Comparison of ENCODE assay signal across 1 cellular context in the genomic region with DNA sequence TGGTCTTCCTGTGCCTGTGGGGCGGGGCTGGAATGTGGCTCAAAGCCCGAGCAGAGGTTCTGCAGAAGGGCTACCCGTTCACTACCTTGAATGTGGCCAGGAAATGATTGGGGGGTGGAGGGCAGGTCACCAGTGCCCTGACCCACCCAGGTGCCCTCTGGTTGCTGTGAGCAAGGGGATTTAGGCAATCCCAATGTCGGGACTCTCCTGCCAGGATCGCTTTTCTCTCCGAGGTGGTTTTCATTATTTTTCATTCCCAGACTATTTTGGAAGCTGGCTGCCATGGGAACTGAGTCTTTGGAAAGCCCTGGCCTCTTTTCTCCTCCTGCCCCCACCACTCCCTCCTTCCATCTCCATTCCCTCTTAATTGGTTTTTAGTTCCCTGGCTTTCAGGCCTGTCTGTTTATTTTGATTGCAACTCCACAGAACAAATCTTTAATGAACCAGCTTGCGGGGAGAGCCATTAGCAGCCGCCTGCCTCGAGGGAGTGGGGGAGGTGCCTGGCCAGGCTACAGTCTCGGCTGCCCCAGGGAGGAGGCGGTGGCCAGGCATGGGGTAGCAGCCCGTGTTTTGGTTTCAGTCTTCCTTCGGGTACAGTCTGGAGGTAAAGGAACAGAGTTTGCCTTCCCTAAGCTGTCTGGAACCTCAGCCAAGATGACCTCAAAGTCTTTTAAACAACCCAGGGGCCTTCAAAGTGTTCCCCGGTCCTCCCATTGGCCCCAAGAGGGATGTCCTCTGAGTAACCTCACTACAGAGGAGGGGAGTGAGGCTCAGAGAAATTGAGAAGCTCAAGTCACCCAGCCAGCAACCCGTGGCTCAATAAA.
TF ChIP-seq lines count a peak whose summit lies in the region.

No MANE protein-coding gene starts in this region.

TF ChIP-seq in HepG2, 621 proteins besides CTCF, POLR2A, EP300 and RAD21 (continued from another document and continues in another):
- TF ChIP-seq, protein P1, sequence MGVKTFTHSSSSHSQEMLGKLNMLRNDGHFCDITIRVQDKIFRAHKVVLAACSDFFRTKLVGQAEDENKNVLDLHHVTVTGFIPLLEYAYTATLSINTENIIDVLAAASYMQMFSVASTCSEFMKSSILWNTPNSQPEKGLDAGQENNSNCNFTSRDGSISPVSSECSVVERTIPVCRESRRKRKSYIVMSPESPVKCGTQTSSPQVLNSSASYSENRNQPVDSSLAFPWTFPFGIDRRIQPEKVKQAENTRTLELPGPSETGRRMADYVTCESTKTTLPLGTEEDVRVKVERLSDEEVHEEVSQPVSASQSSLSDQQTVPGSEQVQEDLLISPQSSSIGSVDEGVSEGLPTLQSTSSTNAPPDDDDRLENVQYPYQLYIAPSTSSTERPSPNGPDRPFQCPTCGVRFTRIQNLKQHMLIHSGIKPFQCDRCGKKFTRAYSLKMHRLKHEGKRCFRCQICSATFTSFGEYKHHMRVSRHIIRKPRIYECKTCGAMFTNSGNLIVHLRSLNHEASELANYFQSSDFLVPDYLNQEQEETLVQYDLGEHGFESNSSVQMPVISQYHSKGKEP (CRISPR knock-in tag; IDR thresholded peaks at IDR 0.05), result no peak
- TF ChIP-seq, protein P2, sequence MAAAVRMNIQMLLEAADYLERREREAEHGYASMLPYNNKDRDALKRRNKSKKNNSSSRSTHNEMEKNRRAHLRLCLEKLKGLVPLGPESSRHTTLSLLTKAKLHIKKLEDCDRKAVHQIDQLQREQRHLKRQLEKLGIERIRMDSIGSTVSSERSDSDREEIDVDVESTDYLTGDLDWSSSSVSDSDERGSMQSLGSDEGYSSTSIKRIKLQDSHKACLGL (CRISPR knock-in tag; IDR thresholded peaks at IDR 0.05), result no peak
- TF ChIP-seq NFATC3 (CRISPR knock-in tag; IDR thresholded peaks at IDR 0.05) (no peak), ZNF724P (CRISPR knock-in tag; IDR thresholded peaks at IDR 0.05; ENCODE audit: borderline replicate concordance) (no peak), ZNF24 (IDR thresholded peaks at IDR 0.05) (no peak), RFXANK (CRISPR knock-in tag; IDR thresholded peaks at IDR 0.05) (no peak), FOSL2 (CRISPR knock-in tag; IDR thresholded peaks at IDR 0.05) (no peak), ZNF235 (CRISPR knock-in tag; IDR thresholded peaks at IDR 0.05; ENCODE audit: borderline replicate concordance) (no peak), ZNF562 (CRISPR knock-in tag; IDR thresholded peaks at IDR 0.05; ENCODE audit: borderline replicate concordance) (no peak), JUND (CRISPR knock-in tag; IDR thresholded peaks at IDR 0.05) (no peak), PLRG1 (conservative IDR thresholded peaks at IDR 0.05) (no peak), YY1 (IDR thresholded peaks at IDR 0.05; ENCODE audit: insufficient read depth, insufficient replicate concordance, low read depth, low read length) (no peak), NRL (CRISPR knock-in tag; IDR thresholded peaks at IDR 0.05; ENCODE audit: borderline replicate concordance) (no peak), LCORL (IDR thresholded peaks at IDR 0.05) (no peak), LCORL (CRISPR knock-in tag; IDR thresholded peaks at IDR 0.05) (peak; percentile 68), STAT5B (CRISPR knock-in tag; IDR thresholded peaks at IDR 0.05) (no peak), ZNF747 (CRISPR knock-in tag; IDR thresholded peaks at IDR 0.05; ENCODE audit: borderline replicate concordance) (no peak), TAF15 (IDR thresholded peaks at IDR 0.05; ENCODE audit: low read depth, low read length, poor library complexity, severe bottlenecking) (no peak), FOXK1 (CRISPR knock-in tag; IDR thresholded peaks at IDR 0.05; ENCODE audit: borderline replicate concordance, low read depth) (no peak), PHF8 (CRISPR knock-in tag; IDR thresholded peaks at IDR 0.05) (no peak), NPAS2 (CRISPR knock-in tag; IDR thresholded peaks at IDR 0.05; ENCODE audit: borderline replicate concordance) (no peak), PTBP1 (IDR thresholded peaks at IDR 0.05; ENCODE audit: low read depth, low read length, poor library complexity, severe bottlenecking) (no peak), ARID2 (CRISPR knock-in tag; IDR thresholded peaks at IDR 0.05; ENCODE audit: borderline replicate concordance) (no peak), CHCHD3 (CRISPR knock-in tag; IDR thresholded peaks at IDR 0.05) (peak; percentile 44; the same call in 1 of the 2 replicates), RARG (CRISPR knock-in tag; IDR thresholded peaks at IDR 0.05; ENCODE audit: low read depth) (no peak), ZNF546 (CRISPR knock-in tag; conservative IDR thresholded peaks at IDR 0.05) (no peak), ZNF567 (CRISPR knock-in tag; IDR thresholded peaks at IDR 0.05; ENCODE audit: borderline replicate concordance) (no peak)
- TF ChIP-seq, protein P3, sequence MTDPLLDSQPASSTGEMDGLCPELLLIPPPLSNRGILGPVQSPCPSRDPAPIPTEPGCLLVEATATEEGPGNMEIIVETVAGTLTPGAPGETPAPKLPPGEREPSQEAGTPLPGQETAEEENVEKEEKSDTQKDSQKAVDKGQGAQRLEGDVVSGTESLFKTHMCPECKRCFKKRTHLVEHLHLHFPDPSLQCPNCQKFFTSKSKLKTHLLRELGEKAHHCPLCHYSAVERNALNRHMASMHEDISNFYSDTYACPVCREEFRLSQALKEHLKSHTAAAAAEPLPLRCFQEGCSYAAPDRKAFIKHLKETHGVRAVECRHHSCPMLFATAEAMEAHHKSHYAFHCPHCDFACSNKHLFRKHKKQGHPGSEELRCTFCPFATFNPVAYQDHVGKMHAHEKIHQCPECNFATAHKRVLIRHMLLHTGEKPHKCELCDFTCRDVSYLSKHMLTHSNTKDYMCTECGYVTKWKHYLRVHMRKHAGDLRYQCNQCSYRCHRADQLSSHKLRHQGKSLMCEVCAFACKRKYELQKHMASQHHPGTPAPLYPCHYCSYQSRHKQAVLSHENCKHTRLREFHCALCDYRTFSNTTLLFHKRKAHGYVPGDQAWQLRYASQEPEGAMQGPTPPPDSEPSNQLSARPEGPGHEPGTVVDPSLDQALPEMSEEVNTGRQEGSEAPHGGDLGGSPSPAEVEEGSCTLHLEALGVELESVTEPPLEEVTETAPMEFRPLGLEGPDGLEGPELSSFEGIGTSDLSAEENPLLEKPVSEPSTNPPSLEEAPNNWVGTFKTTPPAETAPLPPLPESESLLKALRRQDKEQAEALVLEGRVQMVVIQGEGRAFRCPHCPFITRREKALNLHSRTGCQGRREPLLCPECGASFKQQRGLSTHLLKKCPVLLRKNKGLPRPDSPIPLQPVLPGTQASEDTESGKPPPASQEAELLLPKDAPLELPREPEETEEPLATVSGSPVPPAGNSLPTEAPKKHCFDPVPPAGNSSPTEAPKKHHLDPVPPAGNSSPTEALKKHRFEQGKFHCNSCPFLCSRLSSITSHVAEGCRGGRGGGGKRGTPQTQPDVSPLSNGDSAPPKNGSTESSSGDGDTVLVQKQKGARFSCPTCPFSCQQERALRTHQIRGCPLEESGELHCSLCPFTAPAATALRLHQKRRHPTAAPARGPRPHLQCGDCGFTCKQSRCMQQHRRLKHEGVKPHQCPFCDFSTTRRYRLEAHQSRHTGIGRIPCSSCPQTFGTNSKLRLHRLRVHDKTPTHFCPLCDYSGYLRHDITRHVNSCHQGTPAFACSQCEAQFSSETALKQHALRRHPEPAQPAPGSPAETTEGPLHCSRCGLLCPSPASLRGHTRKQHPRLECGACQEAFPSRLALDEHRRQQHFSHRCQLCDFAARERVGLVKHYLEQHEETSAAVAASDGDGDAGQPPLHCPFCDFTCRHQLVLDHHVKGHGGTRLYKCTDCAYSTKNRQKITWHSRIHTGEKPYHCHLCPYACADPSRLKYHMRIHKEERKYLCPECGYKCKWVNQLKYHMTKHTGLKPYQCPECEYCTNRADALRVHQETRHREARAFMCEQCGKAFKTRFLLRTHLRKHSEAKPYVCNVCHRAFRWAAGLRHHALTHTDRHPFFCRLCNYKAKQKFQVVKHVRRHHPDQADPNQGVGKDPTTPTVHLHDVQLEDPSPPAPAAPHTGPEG (CRISPR knock-in tag; IDR thresholded peaks at IDR 0.05), result no peak
- TF ChIP-seq, protein P4, sequence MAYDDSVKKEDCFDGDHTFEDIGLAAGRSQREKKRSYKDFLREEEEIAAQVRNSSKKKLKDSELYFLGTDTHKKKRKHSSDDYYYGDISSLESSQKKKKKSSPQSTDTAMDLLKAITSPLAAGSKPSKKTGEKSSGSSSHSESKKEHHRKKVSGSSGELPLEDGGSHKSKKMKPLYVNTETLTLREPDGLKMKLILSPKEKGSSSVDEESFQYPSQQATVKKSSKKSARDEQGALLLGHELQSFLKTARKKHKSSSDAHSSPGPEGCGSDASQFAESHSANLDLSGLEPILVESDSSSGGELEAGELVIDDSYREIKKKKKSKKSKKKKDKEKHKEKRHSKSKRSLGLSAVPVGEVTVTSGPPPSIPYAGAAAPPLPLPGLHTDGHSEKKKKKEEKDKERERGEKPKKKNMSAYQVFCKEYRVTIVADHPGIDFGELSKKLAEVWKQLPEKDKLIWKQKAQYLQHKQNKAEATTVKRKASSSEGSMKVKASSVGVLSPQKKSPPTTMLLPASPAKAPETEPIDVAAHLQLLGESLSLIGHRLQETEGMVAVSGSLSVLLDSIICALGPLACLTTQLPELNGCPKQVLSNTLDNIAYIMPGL (CRISPR knock-in tag; IDR thresholded peaks at IDR 0.05; ENCODE audit: borderline replicate concordance in 1 of 2, low read depth in 1 of 2), result 0 out of 4 replicates have a peak, but pooled peaks of 1 of the 2 experiments have one; percentile 51
- TF ChIP-seq, protein P5, sequence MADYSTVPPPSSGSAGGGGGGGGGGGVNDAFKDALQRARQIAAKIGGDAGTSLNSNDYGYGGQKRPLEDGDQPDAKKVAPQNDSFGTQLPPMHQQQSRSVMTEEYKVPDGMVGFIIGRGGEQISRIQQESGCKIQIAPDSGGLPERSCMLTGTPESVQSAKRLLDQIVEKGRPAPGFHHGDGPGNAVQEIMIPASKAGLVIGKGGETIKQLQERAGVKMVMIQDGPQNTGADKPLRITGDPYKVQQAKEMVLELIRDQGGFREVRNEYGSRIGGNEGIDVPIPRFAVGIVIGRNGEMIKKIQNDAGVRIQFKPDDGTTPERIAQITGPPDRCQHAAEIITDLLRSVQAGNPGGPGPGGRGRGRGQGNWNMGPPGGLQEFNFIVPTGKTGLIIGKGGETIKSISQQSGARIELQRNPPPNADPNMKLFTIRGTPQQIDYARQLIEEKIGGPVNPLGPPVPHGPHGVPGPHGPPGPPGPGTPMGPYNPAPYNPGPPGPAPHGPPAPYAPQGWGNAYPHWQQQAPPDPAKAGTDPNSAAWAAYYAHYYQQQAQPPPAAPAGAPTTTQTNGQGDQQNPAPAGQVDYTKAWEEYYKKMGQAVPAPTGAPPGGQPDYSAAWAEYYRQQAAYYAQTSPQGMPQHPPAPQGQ (CRISPR knock-in tag; IDR thresholded peaks at IDR 0.05; ENCODE audit: borderline replicate concordance), result no peak
- TF ChIP-seq, protein P6, sequence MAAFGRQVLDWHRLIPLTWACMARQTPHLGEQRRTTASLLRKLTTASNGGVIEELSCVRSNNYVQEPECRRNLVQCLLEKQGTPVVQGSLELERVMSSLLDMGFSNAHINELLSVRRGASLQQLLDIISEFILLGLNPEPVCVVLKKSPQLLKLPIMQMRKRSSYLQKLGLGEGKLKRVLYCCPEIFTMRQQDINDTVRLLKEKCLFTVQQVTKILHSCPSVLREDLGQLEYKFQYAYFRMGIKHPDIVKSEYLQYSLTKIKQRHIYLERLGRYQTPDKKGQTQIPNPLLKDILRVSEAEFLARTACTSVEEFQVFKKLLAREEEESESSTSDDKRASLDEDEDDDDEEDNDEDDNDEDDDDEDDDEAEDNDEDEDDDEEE (CRISPR knock-in tag; IDR thresholded peaks at IDR 0.05), result no peak
- TF ChIP-seq, protein P7, sequence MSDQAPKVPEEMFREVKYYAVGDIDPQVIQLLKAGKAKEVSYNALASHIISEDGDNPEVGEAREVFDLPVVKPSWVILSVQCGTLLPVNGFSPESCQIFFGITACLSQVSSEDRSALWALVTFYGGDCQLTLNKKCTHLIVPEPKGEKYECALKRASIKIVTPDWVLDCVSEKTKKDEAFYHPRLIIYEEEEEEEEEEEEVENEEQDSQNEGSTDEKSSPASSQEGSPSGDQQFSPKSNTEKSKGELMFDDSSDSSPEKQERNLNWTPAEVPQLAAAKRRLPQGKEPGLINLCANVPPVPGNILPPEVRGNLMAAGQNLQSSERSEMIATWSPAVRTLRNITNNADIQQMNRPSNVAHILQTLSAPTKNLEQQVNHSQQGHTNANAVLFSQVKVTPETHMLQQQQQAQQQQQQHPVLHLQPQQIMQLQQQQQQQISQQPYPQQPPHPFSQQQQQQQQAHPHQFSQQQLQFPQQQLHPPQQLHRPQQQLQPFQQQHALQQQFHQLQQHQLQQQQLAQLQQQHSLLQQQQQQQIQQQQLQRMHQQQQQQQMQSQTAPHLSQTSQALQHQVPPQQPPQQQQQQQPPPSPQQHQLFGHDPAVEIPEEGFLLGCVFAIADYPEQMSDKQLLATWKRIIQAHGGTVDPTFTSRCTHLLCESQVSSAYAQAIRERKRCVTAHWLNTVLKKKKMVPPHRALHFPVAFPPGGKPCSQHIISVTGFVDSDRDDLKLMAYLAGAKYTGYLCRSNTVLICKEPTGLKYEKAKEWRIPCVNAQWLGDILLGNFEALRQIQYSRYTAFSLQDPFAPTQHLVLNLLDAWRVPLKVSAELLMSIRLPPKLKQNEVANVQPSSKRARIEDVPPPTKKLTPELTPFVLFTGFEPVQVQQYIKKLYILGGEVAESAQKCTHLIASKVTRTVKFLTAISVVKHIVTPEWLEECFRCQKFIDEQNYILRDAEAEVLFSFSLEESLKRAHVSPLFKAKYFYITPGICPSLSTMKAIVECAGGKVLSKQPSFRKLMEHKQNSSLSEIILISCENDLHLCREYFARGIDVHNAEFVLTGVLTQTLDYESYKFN (CRISPR knock-in tag; conservative IDR thresholded peaks at IDR 0.05), result no peak
- TF ChIP-seq, protein P8, sequence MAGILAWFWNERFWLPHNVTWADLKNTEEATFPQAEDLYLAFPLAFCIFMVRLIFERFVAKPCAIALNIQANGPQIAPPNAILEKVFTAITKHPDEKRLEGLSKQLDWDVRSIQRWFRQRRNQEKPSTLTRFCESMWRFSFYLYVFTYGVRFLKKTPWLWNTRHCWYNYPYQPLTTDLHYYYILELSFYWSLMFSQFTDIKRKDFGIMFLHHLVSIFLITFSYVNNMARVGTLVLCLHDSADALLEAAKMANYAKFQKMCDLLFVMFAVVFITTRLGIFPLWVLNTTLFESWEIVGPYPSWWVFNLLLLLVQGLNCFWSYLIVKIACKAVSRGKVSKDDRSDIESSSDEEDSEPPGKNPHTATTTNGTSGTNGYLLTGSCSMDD (CRISPR knock-in tag; IDR thresholded peaks at IDR 0.05), result no peak
- TF ChIP-seq, protein P9, sequence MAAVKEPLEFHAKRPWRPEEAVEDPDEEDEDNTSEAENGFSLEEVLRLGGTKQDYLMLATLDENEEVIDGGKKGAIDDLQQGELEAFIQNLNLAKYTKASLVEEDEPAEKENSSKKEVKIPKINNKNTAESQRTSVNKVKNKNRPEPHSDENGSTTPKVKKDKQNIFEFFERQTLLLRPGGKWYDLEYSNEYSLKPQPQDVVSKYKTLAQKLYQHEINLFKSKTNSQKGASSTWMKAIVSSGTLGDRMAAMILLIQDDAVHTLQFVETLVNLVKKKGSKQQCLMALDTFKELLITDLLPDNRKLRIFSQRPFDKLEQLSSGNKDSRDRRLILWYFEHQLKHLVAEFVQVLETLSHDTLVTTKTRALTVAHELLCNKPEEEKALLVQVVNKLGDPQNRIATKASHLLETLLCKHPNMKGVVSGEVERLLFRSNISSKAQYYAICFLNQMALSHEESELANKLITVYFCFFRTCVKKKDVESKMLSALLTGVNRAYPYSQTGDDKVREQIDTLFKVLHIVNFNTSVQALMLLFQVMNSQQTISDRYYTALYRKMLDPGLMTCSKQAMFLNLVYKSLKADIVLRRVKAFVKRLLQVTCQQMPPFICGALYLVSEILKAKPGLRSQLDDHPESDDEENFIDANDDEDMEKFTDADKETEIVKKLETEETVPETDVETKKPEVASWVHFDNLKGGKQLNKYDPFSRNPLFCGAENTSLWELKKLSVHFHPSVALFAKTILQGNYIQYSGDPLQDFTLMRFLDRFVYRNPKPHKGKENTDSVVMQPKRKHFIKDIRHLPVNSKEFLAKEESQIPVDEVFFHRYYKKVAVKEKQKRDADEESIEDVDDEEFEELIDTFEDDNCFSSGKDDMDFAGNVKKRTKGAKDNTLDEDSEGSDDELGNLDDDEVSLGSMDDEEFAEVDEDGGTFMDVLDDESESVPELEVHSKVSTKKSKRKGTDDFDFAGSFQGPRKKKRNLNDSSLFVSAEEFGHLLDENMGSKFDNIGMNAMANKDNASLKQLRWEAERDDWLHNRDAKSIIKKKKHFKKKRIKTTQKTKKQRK (IDR thresholded peaks at IDR 0.05; ENCODE audit: low read length), result no peak
